8 cellular contexts compared by ENCODE assay signal in the genomic region with DNA sequence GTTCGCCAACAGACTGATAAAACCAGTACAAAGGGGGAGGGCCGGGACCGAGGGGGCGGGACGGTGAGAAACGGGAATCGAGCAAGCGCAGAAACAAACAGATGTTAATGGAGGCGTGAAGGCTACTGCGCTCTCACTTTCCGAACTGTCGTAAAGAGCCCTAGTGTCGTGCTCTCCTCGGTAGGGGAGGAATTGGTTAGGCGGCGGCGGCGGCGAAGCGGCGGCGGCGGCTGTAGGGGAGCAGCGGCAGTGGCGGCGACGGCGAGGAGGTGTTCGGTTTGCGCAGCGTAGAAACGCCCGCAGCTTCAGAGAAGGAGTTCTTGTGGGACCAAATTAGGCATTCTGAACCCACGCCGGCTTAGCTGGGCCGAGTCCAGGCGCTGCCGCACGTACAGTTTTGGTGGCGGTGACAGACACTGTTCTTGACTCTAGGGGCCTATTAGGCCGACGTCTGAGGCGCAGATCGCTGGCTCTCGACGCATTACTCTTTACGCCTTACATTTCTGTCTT. TPM values are rescaled to one million over a fixed set of nuclear protein-coding genes. Genes with fewer than 3 reads are reported as not detected.
DNase-seq lines count a peak whose midpoint lies in the region; ATAC-seq and TF ChIP-seq lines count a peak whose summit lies in the region.

Gene RNF111 (plus strand): TSS at position 163 of the 510 bp plus-strand sequence. CDS start 43,160 bp downstream, outside the sequence.

- peak within 1 kb of the TSS; percentile 89 for H3K9ac ChIP-seq in SU-DHL-6 (ENCODE audit: low read length)

- no peaks in the 10 kb centered on the region for H3K9me3 ChIP-seq in SU-DHL-6 (ENCODE audit: insufficient read depth, low read length)
- no peaks in the 10 kb centered on the region for H3K9me3 ChIP-seq in ovary
- no peaks in the 10 kb centered on the region for H3K9me3 ChIP-seq in thyroid gland

- peak within 1 kb of the TSS; percentile 92 for H3K4me2 ChIP-seq in SU-DHL-6 (ENCODE audit: low read depth, low read length, poor library complexity, severe bottlenecking)

- TF ChIP-seq CTCF in GM10248 (IDR thresholded peaks at IDR 0.05; ENCODE audit: control extremely low read depth, extremely low read depth, low read depth, missing control alignments) (no peak), SU-DHL-6 (IDR thresholded peaks at IDR 0.05; ENCODE audit: insufficient read depth, low read length, poor library complexity, severe bottlenecking) (no peak), ovary (IDR thresholded peaks at IDR 0.05) (no peak), thyroid gland (IDR thresholded peaks at IDR 0.05) (no peak)

- peak within 1 kb of the TSS; percentile 95 for H3K4me3 ChIP-seq in SU-DHL-6 (ENCODE audit: insufficient read depth, low read length, poor library complexity, severe bottlenecking)
- H3K4me3 ChIP-seq in ovary: peak within 1 kb of the TSS; percentile 77
- peak within 1 kb of the TSS; percentile 88 to 95 (median 91) for H3K4me3 ChIP-seq in thyroid gland (replicated peaks in 1 of 3)

- POLR2A ChIA-PET in GM10248 (lab: Yijun Ruan, JAX): no interaction called here
- POLR2A ChIA-PET in activated naive CD8-positive, alpha-beta T cell treated with anti-CD3 and anti-CD28 coated beads, Interleukin-2, amount 10 ng/mL, durations not matched to agents 7 days and 5 days (lab: Charles Lee): interaction anchor here (1.3 to 1.4 kb wide), 2 partner anchors 73 to 119 kb away, joined by 3 read pairs; no protein-coding TSS in a partner anchor

- CTCF ChIA-PET in GM10248 (lab: Yijun Ruan, JAX): interaction anchor here (0.7 kb wide), 1 partner anchor 8 kb away, joined by 3 read pairs; no protein-coding TSS in a partner anchor

- ATAC-seq in HG02623 (IDR thresholded peaks at IDR 0.05; ENCODE audit: unreplicated experiment) (peak; percentile 70), Right ventricle myocardium inferior (peak; percentile 99)
- ATAC-seq in activated naive CD8-positive, alpha-beta T cell treated with anti-CD3 and anti-CD28 coated beads, Interleukin-2, amount 10 ng/mL, durations not matched to agents 7 days and 5 days (ENCODE audit: low read depth): peak; percentile 87

- peaks cover 21% of the 10 kb centered on the region for H3K36me3 Mint-ChIP-seq in activated naive CD8-positive, alpha-beta T cell treated with anti-CD3 and anti-CD28 coated beads, Interleukin-2, amount 10 ng/mL, durations not matched to agents 7 days and 5 days

- no peaks in the 10 kb centered on the region for H3K9me3 Mint-ChIP-seq in activated naive CD8-positive, alpha-beta T cell treated with anti-CD3 and anti-CD28 coated beads, Interleukin-2, amount 10 ng/mL, durations not matched to agents 7 days and 5 days

- H3K36me3 ChIP-seq in SU-DHL-6 (ENCODE audit: low read length) (peaks cover 8% of the 10 kb centered on the region; the same call in 1 of the 2 replicates), ovary (no peaks in the 10 kb centered on the region), thyroid gland (peaks cover 0 to 3% of the 10 kb centered on the region in 2 donors)

- H2AFZ ChIP-seq in SU-DHL-6 (ENCODE audit: low read depth, low read length, severe bottlenecking): peak within 1 kb of the TSS; percentile 92

- H3K27ac Mint-ChIP-seq in activated naive CD8-positive, alpha-beta T cell treated with anti-CD3 and anti-CD28 coated beads, Interleukin-2, amount 10 ng/mL, durations not matched to agents 7 days and 5 days: peak within 1 kb of the TSS; percentile 93

- H3K27me3 ChIP-seq in SU-DHL-6 (ENCODE audit: low read length) (no peaks in the 10 kb centered on the region), ovary (no peaks in the 10 kb centered on the region), thyroid gland (no peaks in the 10 kb centered on the region)

- H3K27ac ChIP-seq in SU-DHL-6 (ENCODE audit: low read depth, low read length) (peak within 1 kb of the TSS; percentile 64), ovary (peak within 1 kb of the TSS; percentile 77 to 95), thyroid gland (peak within 1 kb of the TSS; percentile 69 to 90 (median 86))

- TF ChIP-seq EP300 in ovary (IDR thresholded peaks at IDR 0.05): no peak

- peaks cover 19% of the 10 kb centered on the region for H4K20me1 ChIP-seq in SU-DHL-6 (ENCODE audit: low read depth, low read length)

- H3F3A ChIP-seq in SU-DHL-6 (ENCODE audit: insufficient read depth): 0 out of 2 replicates have a peak, but pooled peaks cover 5% of the 10 kb centered on the region

- peaks cover 32% of the 10 kb centered on the region for H3K4me1 Mint-ChIP-seq in activated naive CD8-positive, alpha-beta T cell treated with anti-CD3 and anti-CD28 coated beads, Interleukin-2, amount 10 ng/mL, durations not matched to agents 7 days and 5 days

- H3K27me3 Mint-ChIP-seq in activated naive CD8-positive, alpha-beta T cell treated with anti-CD3 and anti-CD28 coated beads, Interleukin-2, amount 10 ng/mL, durations not matched to agents 7 days and 5 days: no peaks in the 10 kb centered on the region

- no peaks in the 10 kb centered on the region for H3K9me2 ChIP-seq in SU-DHL-6 (replicated peaks; ENCODE audit: insufficient read depth, low read length)

- intact Hi-C loops in Right ventricle myocardium inferior (cut with DNase I): no loop called here
- intact Hi-C loops in ovary (cut with DNase I): loop anchor here in 1 of 4 donors (5.0 kb wide), 1 partner anchor 505 kb away; no protein-coding TSS in a partner anchor
- intact Hi-C loops in thyroid gland (cut with DNase I): loop anchor here (10.0 kb wide), 1 partner anchor 117 kb away; the partner anchor contains the start of gene CCNB2

- peak within 1 kb of the TSS; percentile 98 for H3K4me3 Mint-ChIP-seq in activated naive CD8-positive, alpha-beta T cell treated with anti-CD3 and anti-CD28 coated beads, Interleukin-2, amount 10 ng/mL, durations not matched to agents 7 days and 5 days

- 0 to 1% (median 0%) methylated on average over 47 of the region's 47 CpGs for WGBS in ovary, 3 donors
- WGBS in thyroid gland, 2 donors: 0% methylated on average over 44 to 46 of the region's 47 CpGs

- H3K4me1 ChIP-seq in ovary (ENCODE audit: insufficient read depth): no peaks in the 10 kb centered on the region
- peaks cover 0 to 12% of the 10 kb centered on the region in 2 donors for H3K4me1 ChIP-seq in thyroid gland

- DNase-seq in GM10248 (ENCODE audit: extremely low spot score): peak; percentile 92
- peak; percentile 87 for DNase-seq in NCI-H128 (lab: John Stamatoyannopoulos, UW; ENCODE audit: unreplicated experiment)
- DNase-seq in activated naive CD8-positive, alpha-beta T cell treated with anti-CD3 and anti-CD28 coated beads, Interleukin-2, amount 10 ng/mL, durations not matched to agents 7 days and 5 days: peak; percentile 84
- DNase-seq in Right ventricle myocardium inferior (ENCODE audit: missing footprints): peak; percentile 92
- peak; percentile 85 to 90 (median 87) for DNase-seq in ovary
- peak; percentile 89 to 90 for DNase-seq in thyroid gland

- H3K79me2 ChIP-seq in SU-DHL-6 (ENCODE audit: insufficient read depth, low read length): peaks cover 50% of the 10 kb centered on the region

- TF ChIP-seq POLR2A in ovary (IDR thresholded peaks at IDR 0.05) (peak; percentile 73), thyroid gland (IDR thresholded peaks at IDR 0.05) (peak; percentile 38 to 79)

RNA-seq across cellular contexts. Expression of gene RNF111, which starts in this region (rescaled TPM):
- total RNA-seq in activated naive CD8-positive, alpha-beta T cell treated with anti-CD3 and anti-CD28 coated beads, Interleukin-2, amount 10 ng/mL, durations not matched to agents 7 days and 5 days: 10 to 100 TPM; 38.2 to 46.9 TPM
- 22.2 TPM for total RNA-seq in Right ventricle myocardium inferior
- total RNA-seq in ovary: 10 to 100 TPM; 12.8 to 47.5 (median 29.3) TPM
- polyA plus RNA-seq in ovary: 10 to 100 TPM; 10.1 to 33.0 TPM
- 10 to 100 TPM; 19.1 to 33.2 (median 27.4) TPM for total RNA-seq in thyroid gland

Comparison
In these comparisons a context has a peak if more than half of its experiments do, and no peak if none do; other contexts are left out.
1. Peak in every context shown above with its lines: DNase-seq, ATAC-seq, H3K4me3 ChIP-seq and H3K27ac ChIP-seq.